Comparison of ENCODE assay signal across 37 cellular contexts in genomic region chr2:146038014-146038413, GRCh38.
"Had no signal": no experiment of that assay in that cellular context is flagged by ENCODE, and none has a peak within 500 bp of the region (broad histone marks: within the 10 kb centered on the region; RNA-seq: fewer than 3 reads in every experiment).

No MANE protein-coding gene starts in this region.

- H3K27ac Mint-ChIP-seq: activated B cell treated with CpG ODN at 0.5 μM for 24 hours; activated CD4-positive, alpha-beta memory T cell treated with anti-CD3 and anti-CD28 coated beads for 36 hours; activated CD4-positive, alpha-beta T cell treated with anti-CD3 and anti-CD28 coated beads, Interleukin-2, amount 10 ng/mL, durations not matched to agents 24 days and 14 days; activated CD8-positive, alpha-beta T cell treated with anti-CD3 and anti-CD28 coated beads for 36 hours; activated naive CD4-positive, alpha-beta T cell treated with anti-CD3 and anti-CD28 coated beads for 36 hours; activated naive CD4-positive, alpha-beta T cell treated with anti-CD3 and anti-CD28 coated beads, Interleukin-2, amount 50 U/mL, for 72 hours; activated naive CD8-positive, alpha-beta T cell treated with anti-CD3 and anti-CD28 coated beads for 36 hours; activated T-cell treated with anti-CD3 and anti-CD28 coated beads, Interleukin-2, amount 50 U/mL, for 72 hours; activated T-helper 1 cell treated with anti-CD3 and anti-CD28 coated beads, Interleukin-12 subunit alpha, Interleukin-12 subunit beta, Interleukin-2, Interleukin-4 antibody, amounts not matched to agents 30 ng/mL and 10 ng/mL and 1 ng/mL, durations not matched to agents 14 hours and 24 hours and 36 hours; activated T-helper 17 cell treated with anti-CD3 and anti-CD28 coated beads, Interleukin-2, amount 50 U/mL, for 72 hours; T-helper 1 cell treated with Interleukin-12 subunit alpha and Interleukin-12 subunit beta and Interleukin-4 antibody, amounts not matched to agents 30 μg/mL and 1 μg/mL, for 36 hours; T-helper 2 cell treated with Interferon-gamma antibody and Interleukin-4, amounts not matched to agents 5 μg/mL and 100 μg/mL, for 36 hours had no signal

- DNase-seq: activated B cell treated with CpG ODN at 0.5 μM for 24 hours; activated CD4-positive, alpha-beta memory T cell treated with anti-CD3 and anti-CD28 coated beads for 36 hours; activated CD4-positive, alpha-beta T cell treated with anti-CD3 and anti-CD28 coated beads for 4 hours; activated CD4-positive, alpha-beta T cell treated with anti-CD3 and anti-CD28 coated beads, Interleukin-2, amount 10 ng/mL, durations not matched to agents 24 days and 14 days; activated CD4-positive, alpha-beta T cell treated with anti-CD3 and anti-CD28 coated beads, Interleukin-2, amount 50 U/mL, for 1 hour; activated CD4-positive, alpha-beta T cell treated with anti-CD3 and anti-CD28 coated beads, Interleukin-2, amount 50 U/mL, for 4 hours; activated CD4-positive, CD25-positive, alpha-beta regulatory T cell treated with anti-CD3 and anti-CD28 coated beads, Interleukin-2, amount 50 U/mL, for 72 hours; activated CD8-positive, alpha-beta memory T cell treated with anti-CD3 and anti-CD28 coated beads, Interleukin-2, amount 50 U/mL, for 4 hours; activated CD8-positive, alpha-beta T cell treated with anti-CD3 and anti-CD28 coated beads for 36 hours; activated effector memory CD4-positive, alpha-beta T cell treated with anti-CD3 and anti-CD28 coated beads, Interleukin-2, amount 50 U/mL, for 16 hours; activated gamma-delta T cell treated with Interleukin-2 at 50 U/mL for 16 hours; activated naive CD4-positive, alpha-beta T cell; activated naive CD4-positive, alpha-beta T cell treated with anti-CD3 and anti-CD28 coated beads for 36 hours; activated naive CD4-positive, alpha-beta T cell treated with anti-CD3 and anti-CD28 coated beads, Interleukin-2, amount 50 U/mL, for 16 hours; activated naive CD8-positive, alpha-beta T cell treated with anti-CD3 and anti-CD28 coated beads for 36 hours; activated T-cell treated with anti-CD3 and anti-CD28 coated beads for 4 hours; activated T-cell treated with anti-CD3 and anti-CD28 coated beads, Interleukin-2, amount 50 U/mL, for 1 hour; activated T-cell treated with anti-CD3 and anti-CD28 coated beads, Interleukin-2, amount 50 U/mL, for 4 hours; activated T-cell treated with anti-CD3 and anti-CD28 coated beads, Interleukin-2, amount 50 U/mL, for 72 hours; adrenal gland; amniotic stem cell; aorta; body of pancreas; brain microvascular endothelial cell; central memory CD4-positive, alpha-beta T cell; T-helper 1 cell; T-helper 2 cell; T-helper 9 cell had no signal

- H3K4me1 Mint-ChIP-seq: activated B cell treated with CpG ODN at 0.5 μM for 24 hours; activated CD4-positive, alpha-beta T cell treated with anti-CD3 and anti-CD28 coated beads, Interleukin-2, amount 10 ng/mL, durations not matched to agents 24 days and 14 days; activated naive CD8-positive, alpha-beta T cell treated with anti-CD3 and anti-CD28 coated beads for 36 hours; activated T-helper 17 cell treated with anti-CD3 and anti-CD28 coated beads, Interleukin-2, amount 50 U/mL, for 72 hours had no signal

- FAIRE-seq: astrocyte, TTC549 had no signal

- H3K27me3 Mint-ChIP-seq: activated B cell treated with CpG ODN at 0.5 μM for 24 hours; activated CD4-positive, alpha-beta memory T cell treated with anti-CD3 and anti-CD28 coated beads for 36 hours; activated CD4-positive, alpha-beta T cell treated with anti-CD3 and anti-CD28 coated beads, Interleukin-2, amount 10 ng/mL, durations not matched to agents 24 days and 14 days; activated CD8-positive, alpha-beta T cell treated with anti-CD3 and anti-CD28 coated beads for 36 hours; activated naive CD8-positive, alpha-beta T cell treated with anti-CD3 and anti-CD28 coated beads for 36 hours; activated T-helper 17 cell treated with anti-CD3 and anti-CD28 coated beads, Interleukin-2, amount 50 U/mL, for 72 hours had no signal

- ATAC-seq: activated CD8-positive, alpha-beta T cell treated with anti-CD3 and anti-CD28 coated beads for 36 hours; activated naive CD4-positive, alpha-beta T cell treated with anti-CD3 and anti-CD28 coated beads, Interleukin-2, amount 50 U/mL, for 72 hours; activated T-cell treated with anti-CD3 and anti-CD28 coated beads, Interleukin-2, amount 50 U/mL, for 4 hours; activated T-cell treated with anti-CD3 and anti-CD28 coated beads, Interleukin-2, amount 50 U/mL, for 72 hours; activated T-helper 17 cell treated with anti-CD3 and anti-CD28 coated beads, Interleukin-2, amount 50 U/mL, for 72 hours; body of pancreas had no signal

- H3K4me3 ChIP-seq: adrenal gland, body of pancreas, breast epithelium had no signal

- H3K27me3 ChIP-seq: adrenal gland, body of pancreas, brain microvascular endothelial cell, breast epithelium had no signal

- H3K9me3 ChIP-seq: adrenal gland, body of pancreas, breast epithelium had no signal

- H3K9me3 Mint-ChIP-seq: activated B cell treated with CpG ODN at 0.5 μM for 24 hours; activated CD4-positive, alpha-beta memory T cell treated with anti-CD3 and anti-CD28 coated beads for 36 hours; activated CD4-positive, alpha-beta T cell treated with anti-CD3 and anti-CD28 coated beads, Interleukin-2, amount 10 ng/mL, durations not matched to agents 24 days and 14 days; activated CD8-positive, alpha-beta T cell treated with anti-CD3 and anti-CD28 coated beads for 36 hours; activated T-cell treated with anti-CD3 and anti-CD28 coated beads, Interleukin-2, amount 50 U/mL, for 4 hours; activated T-helper 1 cell treated with anti-CD3 and anti-CD28 coated beads, Interleukin-12 subunit alpha, Interleukin-12 subunit beta, Interleukin-2, Interleukin-4 antibody, amounts not matched to agents 30 ng/mL and 10 ng/mL and 1 ng/mL, durations not matched to agents 14 hours and 24 hours and 36 hours; T-helper 1 cell treated with Interleukin-12 subunit alpha and Interleukin-12 subunit beta and Interleukin-4 antibody, amounts not matched to agents 30 μg/mL and 1 μg/mL, for 36 hours; T-helper 2 cell treated with Interferon-gamma antibody and Interleukin-4, amounts not matched to agents 5 μg/mL and 100 μg/mL, for 36 hours had no signal

- H3K36me3 Mint-ChIP-seq: activated CD4-positive, alpha-beta memory T cell treated with anti-CD3 and anti-CD28 coated beads for 36 hours; activated naive CD4-positive, alpha-beta T cell treated with anti-CD3 and anti-CD28 coated beads, Interleukin-2, amount 50 U/mL, for 72 hours; activated naive CD8-positive, alpha-beta T cell treated with anti-CD3 and anti-CD28 coated beads for 36 hours had no signal

- H3K36me3 ChIP-seq: adrenal gland, brain microvascular endothelial cell, breast epithelium had no signal

- H3K4me3 Mint-ChIP-seq: activated B cell treated with CpG ODN at 0.5 μM for 24 hours; activated CD4-positive, alpha-beta memory T cell treated with anti-CD3 and anti-CD28 coated beads for 36 hours; activated CD4-positive, alpha-beta T cell treated with anti-CD3 and anti-CD28 coated beads, Interleukin-2, amount 10 ng/mL, durations not matched to agents 24 days and 14 days; activated CD8-positive, alpha-beta T cell treated with anti-CD3 and anti-CD28 coated beads for 36 hours; activated naive CD4-positive, alpha-beta T cell treated with anti-CD3 and anti-CD28 coated beads for 36 hours; activated naive CD8-positive, alpha-beta T cell treated with anti-CD3 and anti-CD28 coated beads for 36 hours; activated T-cell treated with anti-CD3 and anti-CD28 coated beads, Interleukin-2, amount 50 U/mL, for 4 hours; activated T-cell treated with anti-CD3 and anti-CD28 coated beads, Interleukin-2, amount 50 U/mL, for 72 hours; activated T-helper 1 cell treated with anti-CD3 and anti-CD28 coated beads, Interleukin-12 subunit alpha, Interleukin-12 subunit beta, Interleukin-2, Interleukin-4 antibody, amounts not matched to agents 30 ng/mL and 10 ng/mL and 1 ng/mL, durations not matched to agents 14 hours and 24 hours and 36 hours; activated T-helper 17 cell treated with anti-CD3 and anti-CD28 coated beads, Interleukin-2, amount 50 U/mL, for 72 hours; T-helper 1 cell treated with Interleukin-12 subunit alpha and Interleukin-12 subunit beta and Interleukin-4 antibody, amounts not matched to agents 30 μg/mL and 1 μg/mL, for 36 hours; T-helper 2 cell treated with Interferon-gamma antibody and Interleukin-4, amounts not matched to agents 5 μg/mL and 100 μg/mL, for 36 hours had no signal

- H3K27ac ChIP-seq: adrenal gland, body of pancreas, brain microvascular endothelial cell, breast epithelium, VCaP had no signal

- H3K4me1 ChIP-seq: adrenal gland, body of pancreas, breast epithelium had no signal
